14 cellular contexts compared by ENCODE assay signal in the genomic region with DNA sequence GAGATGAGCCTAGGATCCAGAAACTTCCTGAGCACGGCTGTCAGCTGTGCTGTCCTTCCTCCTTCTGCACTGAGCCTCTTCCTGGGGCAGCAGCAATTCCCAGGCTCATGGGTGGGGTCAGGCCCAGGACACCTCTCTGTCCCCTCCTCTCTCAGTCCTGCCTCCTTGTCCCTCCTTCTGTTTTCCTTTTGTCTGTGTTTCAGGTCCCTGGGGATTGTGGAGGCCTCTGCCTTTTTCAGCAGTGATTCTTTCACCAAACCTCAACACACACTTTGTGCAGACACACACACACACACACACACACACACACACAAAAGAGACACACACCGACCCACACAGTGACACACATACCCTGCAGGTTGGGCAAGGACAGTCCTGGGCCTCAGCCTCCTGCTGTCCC. TPM values are rescaled to one million over a fixed set of nuclear protein-coding genes. Genes with fewer than 3 reads are reported as not detected.
"Had no signal": no experiment of that assay in that cellular context is flagged by ENCODE, and none has a peak within 500 bp of the region (broad histone marks: within the 10 kb centered on the region; RNA-seq: fewer than 3 reads in every experiment).

A gene (minus strand): TSS at position 101 of the 400 bp plus-strand sequence. CDS start 132 bp downstream, outside the sequence.

RNA-seq across cellular contexts. Expression of the gene that starts here (rescaled TPM):
- total RNA-seq: activated B cell treated with CpG ODN at 0.5 μM for 24 hours; activated CD4-positive, alpha-beta memory T cell treated with anti-CD3 and anti-CD28 coated beads for 36 hours; activated CD4-positive, alpha-beta memory T cell treated with anti-CD3 and anti-CD28 coated beads, Interleukin-2, amount 10 ng/mL, durations not matched to agents 7 days and 5 days; activated CD4-positive, alpha-beta T cell treated with anti-CD3 and anti-CD28 coated beads for 36 hours; activated CD4-positive, alpha-beta T cell treated with anti-CD3 and anti-CD28 coated beads, Interleukin-2, amount 10 ng/mL, durations not matched to agents 24 days and 14 days; activated CD4-positive, alpha-beta T cell treated with anti-CD3 and anti-CD28 coated beads, Interleukin-2, amount 10 ng/mL, durations not matched to agents 7 days and 5 days; activated CD8-positive, alpha-beta memory T cell treated with anti-CD3 and anti-CD28 coated beads for 36 hours; activated CD8-positive, alpha-beta memory T cell treated with anti-CD3 and anti-CD28 coated beads, Interleukin-2, amount 10 ng/mL, durations not matched to agents 7 days and 5 days; activated CD8-positive, alpha-beta T cell treated with anti-CD3 and anti-CD28 coated beads for 36 hours; activated CD8-positive, alpha-beta T cell treated with anti-CD3 and anti-CD28 coated beads, Interleukin-2, amount 10 ng/mL, durations not matched to agents 7 days and 5 days; T-cell; T-helper 1 cell treated with Interleukin-12 subunit alpha and Interleukin-12 subunit beta and Interleukin-4 antibody, amounts not matched to agents 30 ng/mL and 1 ng/mL, for 36 hours; T-helper 2 cell treated with Interferon-gamma antibody and Interleukin-4, amounts not matched to agents 100 ng/mL and 5 ng/mL, for 36 hours; WTC11 had no signal
